Comparison of ENCODE assay signal across 7 cellular contexts in the genomic region with DNA sequence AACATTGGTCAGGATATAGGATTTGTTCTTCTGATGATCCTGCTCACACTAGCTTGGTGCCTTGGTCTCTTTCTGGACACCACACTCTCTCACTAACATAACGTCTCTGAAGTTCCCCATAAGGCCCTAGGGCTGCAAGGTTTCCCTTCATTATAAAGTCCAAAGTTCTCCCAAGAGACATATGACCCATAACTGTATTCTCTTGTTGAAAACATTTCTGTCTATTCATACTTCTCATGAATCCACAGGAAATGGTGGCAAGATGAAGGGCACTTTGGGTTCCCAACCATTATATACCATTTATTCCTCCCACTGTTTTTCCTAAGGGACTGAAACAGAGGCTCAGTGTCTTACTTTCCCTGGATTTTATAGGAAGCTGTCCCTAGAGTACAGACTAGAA.
"Had no signal": no experiment of that assay in that cellular context is flagged by ENCODE, and none has a peak within 500 bp of the region (broad histone marks: within the 10 kb centered on the region; RNA-seq: fewer than 3 reads in every experiment).

No MANE protein-coding gene starts in this region.

- ATAC-seq: HCT116, HepG2 had no signal

- DNase-seq: GM23248, GOT3, H7, HFFc6, KBM-7 had no signal
